14 cellular contexts compared by ENCODE assay signal in the genomic region with DNA sequence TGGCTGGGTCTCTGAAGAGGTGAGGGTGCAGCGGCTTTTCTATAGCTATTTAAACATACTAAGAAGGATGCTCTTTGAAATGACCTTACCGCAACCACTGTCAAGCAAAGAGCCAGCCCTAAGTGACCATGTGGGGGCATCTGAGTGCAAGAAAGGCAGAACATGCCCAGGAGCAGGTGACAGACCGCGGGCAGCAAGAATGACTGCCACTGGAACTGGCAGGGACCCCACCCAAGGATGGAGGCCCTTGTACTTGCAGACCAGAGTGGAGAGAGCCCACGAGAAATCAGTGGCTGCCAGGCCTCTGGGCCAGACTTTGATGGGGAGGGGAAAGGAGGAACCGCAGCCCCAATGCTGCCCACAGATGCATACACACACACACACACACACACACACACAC. TPM values are rescaled to one million over a fixed set of nuclear protein-coding genes. Genes with fewer than 3 reads are reported as not detected.
DNase-seq lines count a peak whose midpoint lies in the region; ATAC-seq and TF ChIP-seq lines count a peak whose summit lies in the region.
"Had no signal": no experiment of that assay in that cellular context is flagged by ENCODE, and none has a peak within 500 bp of the region (broad histone marks: within the 10 kb centered on the region; RNA-seq: fewer than 3 reads in every experiment).

No MANE protein-coding gene starts in this region.

- peaks cover 90% of the 10 kb centered on the region for H3K4me1 Mint-ChIP-seq in stimulated activated naive CD8-positive, alpha-beta T cell treated with anti-CD3 and anti-CD28 coated beads, Interleukin-15, Interleukin-2, amounts not matched to agents 100 ng/mL and 50 ng/mL, for 24 hours (ENCODE audit: low read depth)
- peaks cover 84% of the 10 kb centered on the region for H3K4me1 Mint-ChIP-seq in activated naive CD8-positive, alpha-beta T cell (ENCODE audit: low read depth)
- H3K4me1 Mint-ChIP-seq in glutamatergic neuron (ENCODE audit: low read depth, unreplicated experiment) = peaks cover 55% of the 10 kb centered on the region
- peaks cover 44% of the 10 kb centered on the region for H3K4me1 Mint-ChIP-seq in stimulated activated memory B cell treated with anti-CD40 and anti-IgM and Interleukin-4, amounts not matched to agents 10 μg/mL and 1 μg/mL and 100 μg/mL, for 72 hours

- H3K36me3 Mint-ChIP-seq in stimulated activated naive CD8-positive, alpha-beta T cell treated with anti-CD3 and anti-CD28 coated beads, Interleukin-15, Interleukin-2, amounts not matched to agents 100 ng/mL and 50 ng/mL, for 24 hours (ENCODE audit: low read depth) = peaks cover 69% of the 10 kb centered on the region
- H3K36me3 Mint-ChIP-seq in activated naive CD8-positive, alpha-beta T cell = peaks cover 5% of the 10 kb centered on the region
- H3K36me3 Mint-ChIP-seq in glutamatergic neuron (ENCODE audit: unreplicated experiment) = no peaks in the 10 kb centered on the region
- peaks cover 48% of the 10 kb centered on the region for H3K36me3 Mint-ChIP-seq in stimulated activated memory B cell treated with anti-CD40 and anti-IgM and Interleukin-4, amounts not matched to agents 10 μg/mL and 1 μg/mL and 100 μg/mL, for 72 hours

- TF ChIP-seq CTCF in glutamatergic neuron (IDR thresholded peaks at IDR 0.05; ENCODE audit: partially characterized antibody, unreplicated experiment) = no peak

- ATAC-seq in stimulated activated naive CD8-positive, alpha-beta T cell treated with anti-CD3 and anti-CD28 coated beads, Interleukin-15, Interleukin-2, amounts not matched to agents 100 U/mL and 50 U/mL, for 24 hours = no peak
- ATAC-seq in esophagus mucosa = no peak
- no peak for ATAC-seq in stimulated activated memory B cell treated with anti-CD40 and anti-IgM and Interleukin-4, amounts not matched to agents 10 μg/mL and 1 μg/mL and 100 μg/mL, for 72 hours

- H3K9me3 Mint-ChIP-seq in stimulated activated naive CD8-positive, alpha-beta T cell treated with anti-CD3 and anti-CD28 coated beads, Interleukin-15, Interleukin-2, amounts not matched to agents 100 ng/mL and 50 ng/mL, for 24 hours = no peaks in the 10 kb centered on the region
- no peaks in the 10 kb centered on the region for H3K9me3 Mint-ChIP-seq in activated naive CD8-positive, alpha-beta T cell (ENCODE audit: low read depth)
- H3K9me3 Mint-ChIP-seq in glutamatergic neuron (ENCODE audit: unreplicated experiment) = peaks cover 11% of the 10 kb centered on the region
- no peaks in the 10 kb centered on the region for H3K9me3 Mint-ChIP-seq in stimulated activated memory B cell treated with anti-CD40 and anti-IgM and Interleukin-4, amounts not matched to agents 10 μg/mL and 1 μg/mL and 100 μg/mL, for 72 hours
- H3K9me3 Mint-ChIP-seq: activated T-helper 2 cell treated with anti-CD3 and anti-CD28 coated beads, Interferon-gamma antibody, Interleukin-2, Interleukin-4, amounts not matched to agents 10 μg/mL and 5 μg/mL and 100 μg/mL, durations not matched to agents 14 hours and 24 hours and 36 hours; dendritic cell treated with granulocyte-macrophage colony-stimulating factor and Interleukin-4, amounts not matched to agents 40 ng/mL and 50 ng/mL, for 4 days; neural crest cell had no signal

- no peaks in the 10 kb centered on the region for H3K27me3 Mint-ChIP-seq in stimulated activated naive CD8-positive, alpha-beta T cell treated with anti-CD3 and anti-CD28 coated beads, Interleukin-15, Interleukin-2, amounts not matched to agents 100 ng/mL and 50 ng/mL, for 24 hours
- H3K27me3 Mint-ChIP-seq in activated naive CD8-positive, alpha-beta T cell = no peaks in the 10 kb centered on the region
- H3K27me3 Mint-ChIP-seq in glutamatergic neuron (ENCODE audit: unreplicated experiment) = peaks cover 7% of the 10 kb centered on the region
- H3K27me3 Mint-ChIP-seq in stimulated activated memory B cell treated with anti-CD40 and anti-IgM and Interleukin-4, amounts not matched to agents 10 μg/mL and 1 μg/mL and 100 μg/mL, for 72 hours = no peaks in the 10 kb centered on the region
- H3K27me3 Mint-ChIP-seq: activated CD8-positive, alpha-beta memory T cell treated with anti-CD3 and anti-CD28 coated beads, Interleukin-2, amount 10 ng/mL, durations not matched to agents 7 days and 5 days had no signal

- no peak overlapping the region for H3K4me3 Mint-ChIP-seq in stimulated activated naive CD8-positive, alpha-beta T cell treated with anti-CD3 and anti-CD28 coated beads, Interleukin-15, Interleukin-2, amounts not matched to agents 100 ng/mL and 50 ng/mL, for 24 hours
- peak overlapping the region; percentile 23 for H3K4me3 Mint-ChIP-seq in activated naive CD8-positive, alpha-beta T cell
- peak overlapping the region; percentile 25 for H3K4me3 Mint-ChIP-seq in glutamatergic neuron (ENCODE audit: unreplicated experiment)
- no peak overlapping the region for H3K4me3 Mint-ChIP-seq in stimulated activated memory B cell treated with anti-CD40 and anti-IgM and Interleukin-4, amounts not matched to agents 10 μg/mL and 1 μg/mL and 100 μg/mL, for 72 hours
- H3K4me3 Mint-ChIP-seq: activated CD8-positive, alpha-beta memory T cell treated with anti-CD3 and anti-CD28 coated beads, Interleukin-2, amount 10 ng/mL, durations not matched to agents 7 days and 5 days; dendritic cell treated with granulocyte-macrophage colony-stimulating factor and Interleukin-4, amounts not matched to agents 40 ng/mL and 50 ng/mL, for 4 days; neural crest cell had no signal

- no peak for DNase-seq in stimulated activated naive CD8-positive, alpha-beta T cell treated with anti-CD3 and anti-CD28 coated beads, Interleukin-15, Interleukin-2, amounts not matched to agents 100 U/mL and 50 U/mL, for 24 hours
- no peak for DNase-seq in glutamatergic neuron
- DNase-seq in hepatic stellate cell (ENCODE audit: low spot score) = no peak
- no peak for DNase-seq in RKO (ENCODE audit: low spot score)
- DNase-seq: NCI-H774, Right ventricle myocardium superior had no signal

- peak overlapping the region; percentile 0 for H3K27ac Mint-ChIP-seq in stimulated activated naive CD8-positive, alpha-beta T cell treated with anti-CD3 and anti-CD28 coated beads, Interleukin-15, Interleukin-2, amounts not matched to agents 100 ng/mL and 50 ng/mL, for 24 hours
- peak overlapping the region; percentile 74 for H3K27ac Mint-ChIP-seq in activated naive CD8-positive, alpha-beta T cell
- peak overlapping the region; percentile 64 for H3K27ac Mint-ChIP-seq in glutamatergic neuron (ENCODE audit: unreplicated experiment)
- no peak overlapping the region for H3K27ac Mint-ChIP-seq in stimulated activated memory B cell treated with anti-CD40 and anti-IgM and Interleukin-4, amounts not matched to agents 10 μg/mL and 1 μg/mL and 100 μg/mL, for 72 hours
- H3K27ac Mint-ChIP-seq: activated CD8-positive, alpha-beta memory T cell treated with anti-CD3 and anti-CD28 coated beads, Interleukin-2, amount 10 ng/mL, durations not matched to agents 7 days and 5 days; dendritic cell treated with granulocyte-macrophage colony-stimulating factor and Interleukin-4, amounts not matched to agents 40 ng/mL and 50 ng/mL, for 4 days had no signal

RNA-seq across cellular contexts. Expression of a gene that starts 33.1 kb away (rescaled TPM):
- total RNA-seq in glutamatergic neuron (ENCODE audit: unreplicated experiment) = 175 TPM
- 9.5 TPM for total RNA-seq in esophagus mucosa

Comparison
In these comparisons a context has a peak if more than half of its experiments do, and no peak if none do; other contexts are left out.
1. H3K4me3 Mint-ChIP-seq: peak in activated naive CD8-positive, alpha-beta T cell (single experiment) and glutamatergic neuron (single experiment); none in stimulated activated naive CD8-positive, alpha-beta T cell treated with anti-CD3 and anti-CD28 coated beads, Interleukin-15, Interleukin-2, amounts not matched to agents 100 ng/mL and 50 ng/mL, for 24 hours (single experiment) and stimulated activated memory B cell treated with anti-CD40 and anti-IgM and Interleukin-4, amounts not matched to agents 10 μg/mL and 1 μg/mL and 100 μg/mL, for 72 hours (single experiment).
2. RNA of a gene that starts 33.1 kb away (total RNA-seq): 175 TPM in glutamatergic neuron (single experiment); 9.5 TPM in esophagus mucosa (single experiment); every median in the first group is over 10 times any median in the second.